In genomic region chr2:12317286-12317685, GRCh38 we compare ENCODE assay signal across 1 cellular context.
TF ChIP-seq lines count a peak whose summit lies in the region.

No MANE protein-coding gene starts in this region.

TF ChIP-seq in IMR-90, 13 proteins besides CTCF, POLR2A, EP300 and RAD21:
- TF ChIP-seq RFX5 (IDR thresholded peaks at IDR 0.05; ENCODE audit: low read depth, low read length), result no peak
- no peak for TF ChIP-seq MAFK (IDR thresholded peaks at IDR 0.05; ENCODE audit: low read depth, low read length)
